In the genomic region with DNA sequence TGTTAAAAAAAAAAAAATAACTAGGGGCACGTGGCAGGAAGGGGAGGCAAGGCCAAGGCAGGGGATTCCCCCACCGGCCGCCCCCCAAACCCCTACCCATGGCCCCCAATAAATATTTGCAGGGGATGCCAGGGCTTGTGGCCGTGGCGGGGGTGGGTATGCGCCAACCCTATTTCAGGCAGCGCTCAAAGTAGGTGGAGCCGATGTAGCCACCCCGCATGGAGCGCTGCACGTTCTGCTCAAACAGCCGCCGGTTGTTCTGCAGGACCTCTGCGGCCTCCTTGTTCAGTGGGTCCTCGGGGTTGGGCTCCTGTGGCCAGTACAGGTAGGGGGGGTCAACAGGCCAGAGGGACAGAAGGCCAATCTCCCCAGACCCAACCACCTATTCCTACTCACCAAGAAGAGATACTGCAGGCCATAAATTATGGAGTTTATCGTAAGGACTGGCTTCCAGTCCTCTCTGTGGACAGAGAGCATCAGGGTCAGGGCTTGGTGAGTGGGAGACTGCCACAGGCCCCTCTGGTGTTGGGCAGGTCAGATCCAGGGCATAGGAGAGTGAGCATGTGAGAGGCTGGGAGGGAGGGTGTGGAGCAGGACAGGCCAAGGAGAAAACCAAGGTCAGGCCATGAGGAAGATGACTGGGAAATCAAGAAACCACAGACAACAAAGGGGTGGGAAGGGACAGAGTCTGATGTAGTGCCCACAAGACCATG, we compare ENCODE assay signal across 9 cellular contexts. TPM values are rescaled to one million over a fixed set of nuclear protein-coding genes. Genes with fewer than 3 reads are reported as not detected.
DNase-seq lines count a peak whose midpoint lies in the region; ATAC-seq, FAIRE-seq and TF ChIP-seq lines count a peak whose summit lies in the region.
"Had no signal": no experiment of that assay in that cellular context is flagged by ENCODE, and none has a peak within 500 bp of the region (broad histone marks: within the 10 kb centered on the region; RNA-seq: fewer than 3 reads in every experiment).

No MANE protein-coding gene starts in this region.

- peaks cover 12% of the 10 kb centered on the region for H3K36me3 ChIP-seq in GM23338 (ENCODE audit: insufficient read depth)
- peaks cover 28 to 46% (median 40%) of the 10 kb centered on the region in 4 donors for H3K36me3 ChIP-seq in esophagus muscularis mucosa

- TF ChIP-seq EP300 in esophagus muscularis mucosa (IDR thresholded peaks at IDR 0.05), result no peak

- H3K27me3 ChIP-seq in GM23338 (ENCODE audit: insufficient read depth) (peaks cover 14% of the 10 kb centered on the region), esophagus muscularis mucosa (no peaks in the 10 kb centered on the region)

- H3K27ac Mint-ChIP-seq in GM23338, result peak overlapping the region; percentile 72; the same call in 1 of the 2 replicates
- peak overlapping the region; percentile 98 for H3K27ac Mint-ChIP-seq in T-helper 17 cell

- peaks cover 64% of the 10 kb centered on the region for H3F3A ChIP-seq in GM23338 (replicated peaks; ENCODE audit: low read depth)

- FAIRE-seq in GM19239 (lab: Jason Lieb, UNC), result no peak

- H3K27me3 Mint-ChIP-seq in GM23338 (ENCODE audit: insufficient read depth, low read depth, poor library complexity) (peaks cover 49% of the 10 kb centered on the region), T-helper 17 cell (no peaks in the 10 kb centered on the region)

- peaks cover 60% of the 10 kb centered on the region for H3K36me3 Mint-ChIP-seq in GM23338 (ENCODE audit: low read depth)
- H3K36me3 Mint-ChIP-seq in T-helper 17 cell (ENCODE audit: low read depth), result peaks cover 9% of the 10 kb centered on the region

- WGBS in esophagus muscularis mucosa, result 88% methylated on average over 8 of the region's 16 CpGs

- H3K4me1 ChIP-seq in GM23338 (ENCODE audit: insufficient read depth), result peaks cover 23% of the 10 kb centered on the region
- H3K4me1 ChIP-seq in esophagus muscularis mucosa, result peaks cover 46 to 64% (median 62%) of the 10 kb centered on the region in 4 donors

- peaks cover 8% of the 10 kb centered on the region; the same call in 2 of the 3 replicates for H3K9me3 Mint-ChIP-seq in GM23338

- no peak for TF ChIP-seq POLR2A in esophagus muscularis mucosa (IDR thresholded peaks at IDR 0.05; ENCODE audit: low read depth)

- H4K20me1 ChIP-seq in GM23338 (replicated peaks; ENCODE audit: insufficient read depth), result no peaks in the 10 kb centered on the region; the same call in 1 of the 2 replicates

- intact Hi-C loops in esophagus muscularis mucosa (cut with DNase I), result no loop called here

- H3K27ac ChIP-seq in GM23338 (ENCODE audit: low read depth) (peak overlapping the region; percentile 97; the same call in 1 of the 2 replicates), esophagus muscularis mucosa (replicated peaks in 1 of 4) (peak overlapping the region; percentile 94 to 100 (median 98)), skin epidermis (peak overlapping the region in 13 of 21 experiments; percentile 7 to 99 (median 95))

- H3K9me2 ChIP-seq in GM23338 (ENCODE audit: insufficient read depth), result peaks cover 5% of the 10 kb centered on the region; the same call in 1 of the 2 replicates

- no peak overlapping the region for H2AFZ ChIP-seq in GM23338

- DNase-seq in GM23338 (ENCODE audit: low spot score) (no peak), T-helper 17 cell (no peak), esophagus muscularis mucosa (ENCODE audit: extremely low spot score) (no peak), COLO829 (ENCODE audit: low spot score) (no peak), cerebellar nuclear complex (lab: John Stamatoyannopoulos, UW) (no peak), GM19239 (ENCODE audit: insufficient read length, low spot score) (no peak)
- DNase-seq: NCI-H510A treated with DMSO at 0.1 percent for 48 hours had no signal

- peaks cover 42% of the 10 kb centered on the region for H3K4me1 Mint-ChIP-seq in GM23338
- peaks cover 49% of the 10 kb centered on the region for H3K4me1 Mint-ChIP-seq in T-helper 17 cell

- 0 out of 2 replicates have a peak overlapping the region, but pooled peaks have one; percentile 81 for H3K4me2 ChIP-seq in GM23338

- no peak for ATAC-seq in GM23338
- ATAC-seq in T-helper 17 cell, result no peak
- ATAC-seq in GM21447 (IDR thresholded peaks at IDR 0.05; ENCODE audit: unreplicated experiment), result no peak

- H3K4me3 ChIP-seq in GM23338 (no peak overlapping the region; the same call in 1 of the 2 replicates), esophagus muscularis mucosa (peak overlapping the region in 2 of 4 donors; percentile 70 to 89), skin epidermis (no peak overlapping the region)

- peaks cover 20% of the 10 kb centered on the region for H3K79me2 ChIP-seq in GM23338 (replicated peaks; ENCODE audit: insufficient read depth)

- H3K4me3 Mint-ChIP-seq in GM23338 (peak overlapping the region; percentile 97), T-helper 17 cell (peak overlapping the region; percentile 99)

- H3K9me3 ChIP-seq in T-helper 17 cell (ENCODE audit: control insufficient read depth, low read length, poor library complexity, severe bottlenecking), result no peaks in the 10 kb centered on the region
- no peaks in the 10 kb centered on the region for H3K9me3 ChIP-seq in esophagus muscularis mucosa

- TF ChIP-seq CTCF in GM23338 (conservative IDR thresholded peaks at IDR 0.05; ENCODE audit: low read depth in 2 of 2), result no peak
- TF ChIP-seq CTCF in esophagus muscularis mucosa (IDR thresholded peaks at IDR 0.05), result no peak

TF ChIP-seq in GM23338, 12 proteins besides CTCF, POLR2A, EP300 and RAD21 (continues in another document):
- TF ChIP-seq EZH2phosphoT487 (IDR thresholded peaks at IDR 0.05; ENCODE audit: unreplicated experiment), result no peak

RNA-seq across cellular contexts. Expression of a gene that starts 1.2 kb away (rescaled TPM):
- 78.6 and 92.2 TPM in 2 replicates for total RNA-seq in GM23338 (2014; rRNA removed; shearing (Covaris generic))
- 143 and 145 TPM in 2 replicates for polyA plus RNA-seq in GM23338 (2016; fragmentation: Nextera tagmentation; extraction: Ambion mirVana)
- total RNA-seq in T-helper 17 cell, result 10 to 100 TPM; 74.8 to 88.8 TPM
- 100 to 1,000 TPM; 124 to 145 (median 141) TPM for total RNA-seq in esophagus muscularis mucosa

RNA-seq across cellular contexts. Expression of a gene that starts 2.3 kb away (rescaled TPM):
- total RNA-seq in GM23338 (2014; rRNA removed; shearing (Covaris generic)), result 43.7 and 64.5 TPM in 2 replicates
- polyA plus RNA-seq in GM23338 (2016; fragmentation: Nextera tagmentation; extraction: Ambion mirVana), result 27.6 and 39.8 TPM in 2 replicates
- total RNA-seq in T-helper 17 cell, result 10 to 100 TPM; 36.1 to 63.5 TPM
- total RNA-seq in esophagus muscularis mucosa, result 10 to 100 TPM; 36.1 to 54.9 (median 45.8) TPM

RNA-seq across cellular contexts. Expression of a gene that starts 12.2 kb away (rescaled TPM):
- 1,208 and 1,430 TPM in 2 replicates for total RNA-seq in GM23338 (2014; rRNA removed; shearing (Covaris generic))
- polyA plus RNA-seq in GM23338 (2016; fragmentation: Nextera tagmentation; extraction: Ambion mirVana), result 920 and 1,022 TPM in 2 replicates
- 100 to 1,000 TPM; 427 to 525 TPM for total RNA-seq in T-helper 17 cell
- total RNA-seq in esophagus muscularis mucosa, result 100 to 1,000 TPM; 152 to 319 (median 264) TPM

RNA-seq across cellular contexts. Expression of a gene that starts 17.1 kb away (rescaled TPM):
- 17.8 and 21.8 TPM in 2 replicates for total RNA-seq in GM23338 (2014; rRNA removed; shearing (Covaris generic))
- polyA plus RNA-seq in GM23338 (2016; fragmentation: Nextera tagmentation; extraction: Ambion mirVana), result 10.2 and 10.8 TPM in 2 replicates
- total RNA-seq in T-helper 17 cell (10 to 100 TPM; 29.9 to 34.0 TPM), esophagus muscularis mucosa (10 to 100 TPM; 20.5 to 29.3 (median 22.4) TPM)

RNA-seq across cellular contexts. Expression of a gene that starts 36.5 kb away (rescaled TPM):
- 9.0 and 10.4 TPM in 2 replicates for total RNA-seq in GM23338 (2014; rRNA removed; shearing (Covaris generic))
- 8.5 and 9.5 TPM in 2 replicates for polyA plus RNA-seq in GM23338 (2016; fragmentation: Nextera tagmentation; extraction: Ambion mirVana)
- total RNA-seq in T-helper 17 cell (1 to 10 TPM; 7.0 to 8.2 TPM), esophagus muscularis mucosa (10 to 100 TPM in 2 of 4 donors, 1 to 10 TPM in 2; 8.8 to 20.0 (median 12.1) TPM)
